Comparison of ENCODE assay signal across 8 cellular contexts in genomic region chr11:126716456-126717083, GRCh38.
DNase-seq lines count a peak whose midpoint lies in the region; ATAC-seq and TF ChIP-seq lines count a peak whose summit lies in the region.

No MANE protein-coding gene starts in this region.

- H3K4me1 ChIP-seq in Peyer's patch (no peaks in the 10 kb centered on the region), aorta (ENCODE audit: control insufficient read depth in 1 of 2, insufficient read depth in 2 of 2, low read length in 2 of 2) (no peaks in the 10 kb centered on the region)

- no peaks in the 10 kb centered on the region for H3K9me3 ChIP-seq in Peyer's patch
- H3K9me3 ChIP-seq in aorta (ENCODE audit: control insufficient read depth, low read length): no peaks in the 10 kb centered on the region

- H3K4me3 ChIP-seq in Peyer's patch: no peak overlapping the region
- H3K4me3 ChIP-seq in aorta (ENCODE audit: low read length in 2 of 2): no peak overlapping the region

- 65 to 68% methylated on average over 4 of the region's 4 CpGs for WGBS in aorta, 2 donors

- TF ChIP-seq CTCF in Peyer's patch (IDR thresholded peaks at IDR 0.05): peak in 4 of 6 experiments; percentile 38 to 55 (median 48)

- intact Hi-C loops in aorta (cut with DNase I): no loop called here

- DNase-seq in NCI-H2029 treated with DMSO at 0.1 percent for 48 hours (lab: John Stamatoyannopoulos, UW) (peak; percentile 58), NCI-H2029 (lab: John Stamatoyannopoulos, UW) (no peak), Peyer's patch (peak in 1 of 3 donors; percentile 66), dermis blood vessel endothelial cell (peak; percentile 5), myocyte (ENCODE audit: low read depth) (peak; percentile 64), activated gamma-delta T cell (lab: John Stamatoyannopoulos, UW) (no peak), aorta (no peak)

- H3K27ac ChIP-seq in Peyer's patch (no peak overlapping the region), aorta (ENCODE audit: low read depth in 1 of 2, low read length in 2 of 2) (no peak overlapping the region)

- TF ChIP-seq POLR2A in Peyer's patch (IDR thresholded peaks at IDR 0.05): no peak

- ATAC-seq in HG03175 (IDR thresholded peaks at IDR 0.05; ENCODE audit: unreplicated experiment): peak; percentile 46
- no peak for ATAC-seq in aorta (ENCODE audit: low FRiP score)

- H3K27me3 ChIP-seq in Peyer's patch (no peaks in the 10 kb centered on the region), aorta (ENCODE audit: control insufficient read depth in 1 of 2, insufficient read depth in 2 of 2, low read length in 1 of 2) (no peaks in the 10 kb centered on the region)

- no peaks in the 10 kb centered on the region for H3K36me3 ChIP-seq in Peyer's patch
- no peaks in the 10 kb centered on the region for H3K36me3 ChIP-seq in aorta (ENCODE audit: control insufficient read depth in 1 of 2, insufficient read depth in 2 of 2, low read length in 1 of 2)

Comparison
In these comparisons a context has a peak if more than half of its experiments do, and no peak if none do; other contexts are left out.
1. DNase-seq: peak in NCI-H2029 treated with DMSO at 0.1 percent for 48 hours (single experiment), dermis blood vessel endothelial cell (single experiment) and myocyte (single experiment); none in NCI-H2029 (single experiment), activated gamma-delta T cell (single experiment) and aorta (0 of 2).